8 cellular contexts compared by ENCODE assay signal in genomic region chr17:38869647-38870258, GRCh38. TPM values are rescaled to one million over a fixed set of nuclear protein-coding genes. Genes with fewer than 3 reads are reported as not detected.
DNase-seq lines count a peak whose midpoint lies in the region; ATAC-seq and TF ChIP-seq lines count a peak whose summit lies in the region.

TSS of gene LASP1 (plus strand) at chr17:38870058. CDS start at chr17:38870190, 132 bp downstream.

- no peaks in the 10 kb centered on the region for H3K9me3 ChIP-seq in parathyroid adenoma (ENCODE audit: control insufficient read depth, low read length)
- H3K9me3 ChIP-seq in tibial artery, result no peaks in the 10 kb centered on the region

- H2AFZ ChIP-seq in parathyroid adenoma, result peak within 1 kb of the TSS; percentile 75

- H3K27ac Mint-ChIP-seq in activated naive CD8-positive, alpha-beta T cell treated with anti-CD3 and anti-CD28 coated beads, Interleukin-2, amount 10 ng/mL, durations not matched to agents 7 days and 5 days, result peak within 1 kb of the TSS; percentile 96

- TF ChIP-seq POLR2A in NB4 (IDR thresholded peaks at IDR 0.05; ENCODE audit: extremely low read depth, insufficient read length), result peak; percentile 83

- H3K9ac ChIP-seq in parathyroid adenoma, result peak within 1 kb of the TSS; percentile 96

- H3K4me2 ChIP-seq in parathyroid adenoma (ENCODE audit: low read length), result peak within 1 kb of the TSS; percentile 95

- peaks cover 15% of the 10 kb centered on the region for H3K79me2 ChIP-seq in parathyroid adenoma

- peak within 1 kb of the TSS; percentile 97 for H3K4me3 Mint-ChIP-seq in activated naive CD8-positive, alpha-beta T cell treated with anti-CD3 and anti-CD28 coated beads, Interleukin-2, amount 10 ng/mL, durations not matched to agents 7 days and 5 days

- TF ChIP-seq CTCF in NB4 (IDR thresholded peaks at IDR 0.05; ENCODE audit: low read depth, low read length) (no peak), parathyroid adenoma (IDR thresholded peaks at IDR 0.05) (no peak), tibial artery (IDR thresholded peaks at IDR 0.05) (no peak)

- H3K27me3 ChIP-seq in parathyroid adenoma (ENCODE audit: control insufficient read depth, insufficient read depth, low read length), result no peaks in the 10 kb centered on the region
- H3K27me3 ChIP-seq in tibial artery, result no peaks in the 10 kb centered on the region

- no peaks in the 10 kb centered on the region for H3K27me3 Mint-ChIP-seq in activated naive CD8-positive, alpha-beta T cell treated with anti-CD3 and anti-CD28 coated beads, Interleukin-2, amount 10 ng/mL, durations not matched to agents 7 days and 5 days

- POLR2A ChIA-PET in activated naive CD8-positive, alpha-beta T cell treated with anti-CD3 and anti-CD28 coated beads, Interleukin-2, amount 10 ng/mL, durations not matched to agents 7 days and 5 days (lab: Charles Lee), result interaction anchor here (0.6 to 7.2 kb wide), 29 partner anchors 10 to 581 kb away, joined by 3 to 147 read pairs (median 7); partner anchors contain the start of genes CWC25, FBXO47, LASP1NB and MED1

- intact Hi-C loops in Right ventricle myocardium inferior (cut with DNase I) (loop anchor here (1.0 to 5.0 kb wide), 6 partner anchors 16 to 283 kb away; partner anchors contain the start of genes FBXO47, PSMB3 and RPL23), tibial artery (cut with DNase I; ENCODE audit: low total_unique reads) (loop anchor here (10.0 kb wide), 1 partner anchor 295 kb away; the partner anchor contains the start of gene ARL5C)

- peak within 1 kb of the TSS; percentile 78 for H3K27ac ChIP-seq in parathyroid adenoma
- peak within 1 kb of the TSS; percentile 92 to 98 for H3K27ac ChIP-seq in tibial artery

- H3K4me1 Mint-ChIP-seq in activated naive CD8-positive, alpha-beta T cell treated with anti-CD3 and anti-CD28 coated beads, Interleukin-2, amount 10 ng/mL, durations not matched to agents 7 days and 5 days, result peaks cover 49% of the 10 kb centered on the region

- DNase-seq in GDM1 (lab: John Stamatoyannopoulos, UW) (peak; percentile 87), HCEC 1CT (peak; percentile 86), NB4 (ENCODE audit: low read depth) (peak; percentile 96), SW 1271 (lab: John Stamatoyannopoulos, UW) (peak; percentile 62 to 78), Right ventricle myocardium inferior (ENCODE audit: missing footprints) (peak; percentile 96), tibial artery (peak; percentile 89 to 94)
- peak; percentile 95 for DNase-seq in activated naive CD8-positive, alpha-beta T cell treated with anti-CD3 and anti-CD28 coated beads, Interleukin-2, amount 10 ng/mL, durations not matched to agents 7 days and 5 days

- peaks cover 23% of the 10 kb centered on the region for H3K36me3 Mint-ChIP-seq in activated naive CD8-positive, alpha-beta T cell treated with anti-CD3 and anti-CD28 coated beads, Interleukin-2, amount 10 ng/mL, durations not matched to agents 7 days and 5 days

- H3K4me3 ChIP-seq in NB4 (ENCODE audit: low read depth, low read length) (peak within 1 kb of the TSS; percentile 95), parathyroid adenoma (ENCODE audit: low read depth, low read length) (peak within 1 kb of the TSS; percentile 99), tibial artery (peak within 1 kb of the TSS; percentile 77 to 96)

- ATAC-seq in activated naive CD8-positive, alpha-beta T cell treated with anti-CD3 and anti-CD28 coated beads, Interleukin-2, amount 10 ng/mL, durations not matched to agents 7 days and 5 days (ENCODE audit: low read depth), result peak; percentile 71
- peak; percentile 85 for ATAC-seq in Right ventricle myocardium inferior

- peaks cover 17% of the 10 kb centered on the region for H3K4me1 ChIP-seq in parathyroid adenoma
- peaks cover 6 to 56% (median 40%) of the 10 kb centered on the region in 4 donors for H3K4me1 ChIP-seq in tibial artery

- H3K36me3 ChIP-seq in parathyroid adenoma (ENCODE audit: control insufficient read depth, insufficient read depth, low read length), result no peaks in the 10 kb centered on the region
- no peaks in the 10 kb centered on the region for H3K36me3 ChIP-seq in tibial artery

- H3K9me3 Mint-ChIP-seq in activated naive CD8-positive, alpha-beta T cell treated with anti-CD3 and anti-CD28 coated beads, Interleukin-2, amount 10 ng/mL, durations not matched to agents 7 days and 5 days, result no peaks in the 10 kb centered on the region

RNA-seq across cellular contexts. Expression of gene LASP1, which starts in this region (rescaled TPM):
- total RNA-seq in activated naive CD8-positive, alpha-beta T cell treated with anti-CD3 and anti-CD28 coated beads, Interleukin-2, amount 10 ng/mL, durations not matched to agents 7 days and 5 days, result 100 to 1,000 TPM; 227 to 236 TPM
- total RNA-seq in Right ventricle myocardium inferior, result 38.5 TPM

Comparison
In these comparisons a context has a peak if more than half of its experiments do, and no peak if none do; other contexts are left out.
1. Peak in every context shown above with its lines: DNase-seq, ATAC-seq, H3K4me3 ChIP-seq and H3K27ac ChIP-seq.